13 cellular contexts compared by ENCODE assay signal in the genomic region with DNA sequence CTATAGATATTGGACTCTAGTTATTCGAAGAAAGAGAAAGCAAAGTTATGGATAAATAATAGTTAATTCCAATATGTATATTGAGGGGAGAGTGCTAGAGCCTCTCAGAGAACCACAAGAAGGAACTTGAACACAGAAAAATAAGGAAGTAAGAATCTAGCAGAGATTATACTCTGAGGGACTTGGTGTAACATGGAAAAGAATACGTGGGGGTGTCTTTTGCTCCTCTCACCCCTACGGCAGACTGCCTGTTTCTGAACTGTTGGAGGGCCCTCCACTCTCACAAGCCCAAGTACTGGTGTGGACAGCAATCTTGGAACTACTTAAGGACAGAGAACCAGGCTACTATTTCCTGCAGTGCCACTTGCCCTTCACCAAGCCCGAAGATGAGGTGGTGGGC.
DNase-seq lines count a peak whose midpoint lies in the region; ATAC-seq and TF ChIP-seq lines count a peak whose summit lies in the region.
"Had no signal": no experiment of that assay in that cellular context is flagged by ENCODE, and none has a peak within 500 bp of the region (broad histone marks: within the 10 kb centered on the region; RNA-seq: fewer than 3 reads in every experiment).

No MANE protein-coding gene starts in this region.

- TF ChIP-seq CTCF in endothelial cell (IDR thresholded peaks at IDR 0.05; ENCODE audit: unreplicated experiment), result no peak
- no peak for TF ChIP-seq CTCF in progenitor cell of endocrine pancreas (IDR thresholded peaks at IDR 0.05; ENCODE audit: unreplicated experiment)

- peaks cover 6% of the 10 kb centered on the region for H3K9me3 Mint-ChIP-seq in activated CD4-positive, alpha-beta T cell treated with anti-CD3 and anti-CD28 coated beads, Interleukin-2, amount 10 ng/mL, durations not matched to agents 7 days and 5 days
- peaks cover 4% of the 10 kb centered on the region for H3K9me3 Mint-ChIP-seq in endothelial cell (ENCODE audit: unreplicated experiment)
- H3K9me3 Mint-ChIP-seq in stimulated activated naive B cell treated with anti-CD40 and anti-IgM and Interleukin-4, amounts not matched to agents 10 μg/mL and 1 μg/mL and 100 μg/mL, for 72 hours, result peaks cover 12 to 14% of the 10 kb centered on the region in 2 donors
- H3K9me3 Mint-ChIP-seq in progenitor cell of endocrine pancreas (ENCODE audit: low read depth), result peaks cover 16% of the 10 kb centered on the region

- POLR2A ChIA-PET in activated CD4-positive, alpha-beta T cell treated with anti-CD3 and anti-CD28 coated beads, Interleukin-2, amount 10 ng/mL, durations not matched to agents 7 days and 5 days (lab: Charles Lee), result no interaction called here

- no peak for DNase-seq in activated CD4-positive, alpha-beta T cell treated with anti-CD3 and anti-CD28 coated beads, Interleukin-2, amount 10 ng/mL, durations not matched to agents 7 days and 5 days
- DNase-seq in activated CD4-positive, alpha-beta T cell treated with anti-CD3 and anti-CD28 coated beads for 4 hours, result no peak
- DNase-seq in SKM-1 (lab: John Stamatoyannopoulos, UW; ENCODE audit: unreplicated experiment) (peak; percentile 55), endothelial cell (ENCODE audit: low spot score) (no peak), D341Med (ENCODE audit: low spot score) (no peak), progenitor cell of endocrine pancreas (ENCODE audit: low spot score, unreplicated experiment) (no peak)
- DNase-seq in stimulated activated naive B cell treated with anti-CD40 and anti-IgM and Interleukin-4, amounts not matched to agents 10 μg/mL and 1 μg/mL and 100 μg/mL, for 72 hours, result no peak
- DNase-seq: ACHN; activated CD8-positive, alpha-beta memory T cell treated with anti-CD3 and anti-CD28 coated beads, Interleukin-2, amount 50 U/mL, for 4 hours; NCI-H187; stimulated activated CD4-positive, alpha-beta T cell treated with anti-CD3 and anti-CD28 coated beads, Interleukin-1b, Interleukin-23, amount 100 ng/mL, for 48 hours; T-helper 9 cell had no signal

- CTCF ChIA-PET in activated CD4-positive, alpha-beta T cell treated with anti-CD3 and anti-CD28 coated beads, Interleukin-2, amount 10 ng/mL, durations not matched to agents 7 days and 5 days (lab: Charles Lee), result no interaction called here

- peak; percentile 33 to 53 for ATAC-seq in stimulated activated naive B cell treated with anti-CD40 and anti-IgM and Interleukin-4, amounts not matched to agents 10 μg/mL and 1 μg/mL and 100 μg/mL, for 72 hours (replicated peaks)
- ATAC-seq in HG02852 (IDR thresholded peaks at IDR 0.05; ENCODE audit: unreplicated experiment), result no peak

- no peaks in the 10 kb centered on the region for H3K36me3 Mint-ChIP-seq in activated CD4-positive, alpha-beta T cell treated with anti-CD3 and anti-CD28 coated beads, Interleukin-2, amount 10 ng/mL, durations not matched to agents 7 days and 5 days (ENCODE audit: low read depth)
- peaks cover 19% of the 10 kb centered on the region for H3K36me3 Mint-ChIP-seq in endothelial cell (ENCODE audit: low read depth, unreplicated experiment)
- peaks cover 6 to 8% of the 10 kb centered on the region in 2 donors for H3K36me3 Mint-ChIP-seq in stimulated activated naive B cell treated with anti-CD40 and anti-IgM and Interleukin-4, amounts not matched to agents 10 μg/mL and 1 μg/mL and 100 μg/mL, for 72 hours
- peaks cover 7% of the 10 kb centered on the region for H3K36me3 Mint-ChIP-seq in progenitor cell of endocrine pancreas (ENCODE audit: insufficient read depth)

- H3K4me3 Mint-ChIP-seq in activated CD4-positive, alpha-beta T cell treated with anti-CD3 and anti-CD28 coated beads, Interleukin-2, amount 10 ng/mL, durations not matched to agents 7 days and 5 days, result peak overlapping the region; percentile 74
- H3K4me3 Mint-ChIP-seq in endothelial cell (ENCODE audit: unreplicated experiment) (peak overlapping the region; percentile 49), progenitor cell of endocrine pancreas (ENCODE audit: low read depth) (no peak overlapping the region)
- peak overlapping the region; percentile 66 to 82 for H3K4me3 Mint-ChIP-seq in stimulated activated naive B cell treated with anti-CD40 and anti-IgM and Interleukin-4, amounts not matched to agents 10 μg/mL and 1 μg/mL and 100 μg/mL, for 72 hours

- H3K27me3 Mint-ChIP-seq in activated CD4-positive, alpha-beta T cell treated with anti-CD3 and anti-CD28 coated beads, Interleukin-2, amount 10 ng/mL, durations not matched to agents 7 days and 5 days, result no peaks in the 10 kb centered on the region
- peaks cover 5% of the 10 kb centered on the region for H3K27me3 Mint-ChIP-seq in endothelial cell (ENCODE audit: unreplicated experiment)
- H3K27me3 Mint-ChIP-seq in stimulated activated naive B cell treated with anti-CD40 and anti-IgM and Interleukin-4, amounts not matched to agents 10 μg/mL and 1 μg/mL and 100 μg/mL, for 72 hours, result no peaks in the 10 kb centered on the region
- no peaks in the 10 kb centered on the region for H3K27me3 Mint-ChIP-seq in progenitor cell of endocrine pancreas

- H3K27ac Mint-ChIP-seq in activated CD4-positive, alpha-beta T cell treated with anti-CD3 and anti-CD28 coated beads, Interleukin-2, amount 10 ng/mL, durations not matched to agents 7 days and 5 days, result no peak overlapping the region
- H3K27ac Mint-ChIP-seq in endothelial cell (ENCODE audit: unreplicated experiment), result peak overlapping the region; percentile 42
- no peak overlapping the region for H3K27ac Mint-ChIP-seq in stimulated activated naive B cell treated with anti-CD40 and anti-IgM and Interleukin-4, amounts not matched to agents 10 μg/mL and 1 μg/mL and 100 μg/mL, for 72 hours
- H3K27ac Mint-ChIP-seq in progenitor cell of endocrine pancreas, result no peak overlapping the region

- peaks cover 3% of the 10 kb centered on the region for H3K4me1 Mint-ChIP-seq in activated CD4-positive, alpha-beta T cell treated with anti-CD3 and anti-CD28 coated beads, Interleukin-2, amount 10 ng/mL, durations not matched to agents 7 days and 5 days
- H3K4me1 Mint-ChIP-seq in endothelial cell (ENCODE audit: unreplicated experiment) (no peaks in the 10 kb centered on the region), progenitor cell of endocrine pancreas (ENCODE audit: low read depth) (no peaks in the 10 kb centered on the region)
- no peaks in the 10 kb centered on the region for H3K4me1 Mint-ChIP-seq in stimulated activated naive B cell treated with anti-CD40 and anti-IgM and Interleukin-4, amounts not matched to agents 10 μg/mL and 1 μg/mL and 100 μg/mL, for 72 hours
